ENCODE assay signal across 18 cellular contexts in genomic region chr3:2656806-2657205, GRCh38.
"Had no signal": no experiment of that assay in that cellular context is flagged by ENCODE, and none has a peak within 500 bp of the region (broad histone marks: within the 10 kb centered on the region; RNA-seq: fewer than 3 reads in every experiment).

No MANE protein-coding gene starts in this region.

- H3K4me1 Mint-ChIP-seq: activated naive CD4-positive, alpha-beta T cell treated with anti-CD3 and anti-CD28 coated beads, Interleukin-2, amount 50 U/mL, for 24 hours had no signal

- ATAC-seq: activated T-cell treated with anti-CD3 and anti-CD28 coated beads, Interleukin-2, amount 50 U/mL, for 72 hours; effector memory CD8-positive, alpha-beta T cell; left lobe of liver; psoas muscle; right cardiac atrium had no signal

- H3K27ac ChIP-seq: epithelial cell of prostate, ovary, psoas muscle, suprapubic skin, transverse colon had no signal

- H3K9me3 ChIP-seq: ovary, psoas muscle, suprapubic skin, transverse colon had no signal

- H3K4me3 Mint-ChIP-seq: activated naive CD4-positive, alpha-beta T cell treated with anti-CD3 and anti-CD28 coated beads, Interleukin-2, amount 50 U/mL, for 24 hours; activated T-cell treated with anti-CD3 and anti-CD28 coated beads, Interleukin-2, amount 50 U/mL, for 72 hours; dendritic cell treated with granulocyte-macrophage colony-stimulating factor and Interleukin-4, amounts not matched to agents 40 ng/mL and 50 ng/mL, for 4 days; effector memory CD8-positive, alpha-beta T cell; stimulated activated naive CD8-positive, alpha-beta T cell treated with anti-CD3 and anti-CD28 coated beads, Interleukin-15, Interleukin-2, amounts not matched to agents 100 ng/mL and 50 ng/mL, for 24 hours; T-helper 2 cell treated with Interferon-gamma antibody and Interleukin-4, amounts not matched to agents 5 μg/mL and 100 μg/mL, for 36 hours had no signal

- H3K9me3 Mint-ChIP-seq: activated naive CD4-positive, alpha-beta T cell treated with anti-CD3 and anti-CD28 coated beads, Interleukin-2, amount 50 U/mL, for 24 hours; activated T-cell treated with anti-CD3 and anti-CD28 coated beads, Interleukin-2, amount 50 U/mL, for 72 hours; stimulated activated naive CD8-positive, alpha-beta T cell treated with anti-CD3 and anti-CD28 coated beads, Interleukin-15, Interleukin-2, amounts not matched to agents 100 ng/mL and 50 ng/mL, for 24 hours; T-helper 2 cell treated with Interferon-gamma antibody and Interleukin-4, amounts not matched to agents 5 μg/mL and 100 μg/mL, for 36 hours had no signal

- H3K27me3 Mint-ChIP-seq: dendritic cell treated with granulocyte-macrophage colony-stimulating factor and Interleukin-4, amounts not matched to agents 40 ng/mL and 50 ng/mL, for 4 days; stimulated activated naive CD8-positive, alpha-beta T cell treated with anti-CD3 and anti-CD28 coated beads, Interleukin-15, Interleukin-2, amounts not matched to agents 100 ng/mL and 50 ng/mL, for 24 hours had no signal

- H3K27ac Mint-ChIP-seq: activated naive CD4-positive, alpha-beta T cell treated with anti-CD3 and anti-CD28 coated beads, Interleukin-2, amount 50 U/mL, for 24 hours; activated T-cell treated with anti-CD3 and anti-CD28 coated beads, Interleukin-2, amount 50 U/mL, for 72 hours; dendritic cell treated with granulocyte-macrophage colony-stimulating factor and Interleukin-4, amounts not matched to agents 40 ng/mL and 50 ng/mL, for 4 days; effector memory CD8-positive, alpha-beta T cell; stimulated activated naive CD8-positive, alpha-beta T cell treated with anti-CD3 and anti-CD28 coated beads, Interleukin-15, Interleukin-2, amounts not matched to agents 100 ng/mL and 50 ng/mL, for 24 hours; T-helper 2 cell treated with Interferon-gamma antibody and Interleukin-4, amounts not matched to agents 5 μg/mL and 100 μg/mL, for 36 hours had no signal

- H3K27me3 ChIP-seq: ovary, suprapubic skin, transverse colon had no signal

- H3K4me1 ChIP-seq: psoas muscle, suprapubic skin, transverse colon had no signal

- H3K4me3 ChIP-seq: lung, ovary, psoas muscle, suprapubic skin, transverse colon had no signal

- H3K36me3 Mint-ChIP-seq: activated naive CD4-positive, alpha-beta T cell treated with anti-CD3 and anti-CD28 coated beads, Interleukin-2, amount 50 U/mL, for 24 hours had no signal

- H3K36me3 ChIP-seq: ovary, suprapubic skin, transverse colon had no signal

- DNase-seq: activated CD4-positive, alpha-beta T cell treated with anti-CD3 and anti-CD28 coated beads, Interleukin-2, amount 50 U/mL, for 4 hours; activated gamma-delta T cell; activated T-cell treated with anti-CD3 and anti-CD28 coated beads, Interleukin-2, amount 50 U/mL, for 72 hours; cerebellar nuclear complex; effector memory CD8-positive, alpha-beta T cell; islet precursor cell; ovary; psoas muscle; right cardiac atrium; transverse colon had no signal
